ENCODE assay signal across 8 cellular contexts in the genomic region with DNA sequence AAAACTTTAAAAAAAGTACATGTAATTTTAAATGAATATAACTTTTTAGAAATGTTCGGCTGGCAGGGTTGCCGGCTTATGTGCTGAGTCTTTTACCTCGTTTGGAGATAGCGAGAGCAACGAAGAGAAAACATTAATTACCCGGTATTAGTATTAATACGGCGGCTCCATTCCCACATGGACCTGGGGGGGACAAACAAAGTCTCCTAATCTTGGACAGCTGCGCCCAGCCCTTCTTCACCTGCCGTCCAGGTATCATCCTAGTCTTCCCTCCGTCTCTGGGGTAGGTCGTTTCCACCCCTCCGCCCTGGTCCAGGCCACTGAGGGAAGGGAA. TPM values are rescaled to one million over a fixed set of nuclear protein-coding genes. Genes with fewer than 3 reads are reported as not detected.
DNase-seq lines count a peak whose midpoint lies in the region; ATAC-seq, FAIRE-seq and TF ChIP-seq lines count a peak whose summit lies in the region.

No MANE protein-coding gene starts in this region.

- no peaks in the 10 kb centered on the region for H3K9me3 ChIP-seq in mesodermal cell (ENCODE audit: control insufficient read depth, low read length)

- no peaks in the 10 kb centered on the region; the same call in 1 of the 2 replicates for H3K36me3 ChIP-seq in ACC112 (ENCODE audit: insufficient read depth, low read length)
- H3K36me3 ChIP-seq in bronchial epithelial cell (ENCODE audit: control insufficient read depth, insufficient read depth, low read length), result no peaks in the 10 kb centered on the region
- no peaks in the 10 kb centered on the region for H3K36me3 ChIP-seq in mesodermal cell (ENCODE audit: control insufficient read depth, insufficient read depth, low read length)

- H3K79me2 ChIP-seq in ACC112 (ENCODE audit: control insufficient read depth, insufficient read depth, low read length, unreplicated experiment), result peaks cover 19% of the 10 kb centered on the region

- H3K27me3 ChIP-seq in ACC112 (ENCODE audit: insufficient read depth, low read length), result no peaks in the 10 kb centered on the region
- H3K27me3 ChIP-seq in bronchial epithelial cell (ENCODE audit: control insufficient read depth, insufficient read depth, low read length), result no peaks in the 10 kb centered on the region

- TF ChIP-seq CTCF in bronchial epithelial cell (IDR thresholded peaks at IDR 0.05; ENCODE audit: insufficient read depth, low read length, severe bottlenecking), result no peak

- H3K4me1 ChIP-seq in ACC112 (ENCODE audit: control insufficient read depth, insufficient read depth, low read length, unreplicated experiment) (peaks cover 21% of the 10 kb centered on the region), mesodermal cell (ENCODE audit: control insufficient read depth, insufficient read depth, low read length, poor library complexity, severe bottlenecking) (peaks cover 14% of the 10 kb centered on the region)

- no peak for DNase-seq in bronchial epithelial cell (ENCODE audit: low read depth)
- DNase-seq in GOT3 (lab: John Stamatoyannopoulos, UW), result no peak
- no peak for DNase-seq in HCEC 1CT
- DNase-seq in NCI-H526 (lab: John Stamatoyannopoulos, UW), result no peak

- no peak for FAIRE-seq in bronchial epithelial cell (lab: Jason Lieb, UNC)

- peak overlapping the region; percentile 87 for H2AFZ ChIP-seq in ACC112 (ENCODE audit: low read length, unreplicated experiment)

- 21 to 40% methylated on average over 7 to 10 of the region's 13 CpGs for WGBS in mesodermal cell (ENCODE audit: insufficient coverage in 2 of 2), 2 experiments

- ATAC-seq in HG03460 (IDR thresholded peaks at IDR 0.05; ENCODE audit: unreplicated experiment), result peak; percentile 14
- ATAC-seq in GM21529 (IDR thresholded peaks at IDR 0.05; ENCODE audit: unreplicated experiment), result no peak

- peak overlapping the region; percentile 93 for H3K4me3 ChIP-seq in ACC112 (ENCODE audit: low read depth, low read length)
- peak overlapping the region; percentile 52 for H3K4me3 ChIP-seq in bronchial epithelial cell (ENCODE audit: low read depth, low read length)
- peak overlapping the region; percentile 46 for H3K4me3 ChIP-seq in mesodermal cell (ENCODE audit: extremely low read depth, insufficient read depth, low read length, poor library complexity, severe bottlenecking)

- peak overlapping the region; percentile 22; the same call in 1 of the 2 replicates for H3K27ac ChIP-seq in ACC112 (ENCODE audit: low read depth, low read length)
- no peak overlapping the region for H3K27ac ChIP-seq in mesodermal cell (ENCODE audit: low read depth, low read length, severe bottlenecking)

RNA-seq across cellular contexts. Expression of gene DIS3L, which starts 0.3 kb away (rescaled TPM):
- 11.8 and 19.2 TPM in 2 replicates for total RNA-seq in bronchial epithelial cell
- 13.1 TPM for polyA plus RNA-seq in mesodermal cell (2013, experiment 1 of 2)
- polyA plus RNA-seq in mesodermal cell (2013, experiment 2 of 2), result 15.4 TPM

RNA-seq across cellular contexts. Expression of gene MEGF11, which starts 39.5 kb away (rescaled TPM):
- not detected in 2 replicates for total RNA-seq in bronchial epithelial cell
- polyA plus RNA-seq in mesodermal cell (2013, experiment 1 of 2), result 0.81 TPM
- polyA plus RNA-seq in mesodermal cell (2013, experiment 2 of 2), result 0.81 TPM
